ENCODE assay signal across 8 cellular contexts in the genomic region with DNA sequence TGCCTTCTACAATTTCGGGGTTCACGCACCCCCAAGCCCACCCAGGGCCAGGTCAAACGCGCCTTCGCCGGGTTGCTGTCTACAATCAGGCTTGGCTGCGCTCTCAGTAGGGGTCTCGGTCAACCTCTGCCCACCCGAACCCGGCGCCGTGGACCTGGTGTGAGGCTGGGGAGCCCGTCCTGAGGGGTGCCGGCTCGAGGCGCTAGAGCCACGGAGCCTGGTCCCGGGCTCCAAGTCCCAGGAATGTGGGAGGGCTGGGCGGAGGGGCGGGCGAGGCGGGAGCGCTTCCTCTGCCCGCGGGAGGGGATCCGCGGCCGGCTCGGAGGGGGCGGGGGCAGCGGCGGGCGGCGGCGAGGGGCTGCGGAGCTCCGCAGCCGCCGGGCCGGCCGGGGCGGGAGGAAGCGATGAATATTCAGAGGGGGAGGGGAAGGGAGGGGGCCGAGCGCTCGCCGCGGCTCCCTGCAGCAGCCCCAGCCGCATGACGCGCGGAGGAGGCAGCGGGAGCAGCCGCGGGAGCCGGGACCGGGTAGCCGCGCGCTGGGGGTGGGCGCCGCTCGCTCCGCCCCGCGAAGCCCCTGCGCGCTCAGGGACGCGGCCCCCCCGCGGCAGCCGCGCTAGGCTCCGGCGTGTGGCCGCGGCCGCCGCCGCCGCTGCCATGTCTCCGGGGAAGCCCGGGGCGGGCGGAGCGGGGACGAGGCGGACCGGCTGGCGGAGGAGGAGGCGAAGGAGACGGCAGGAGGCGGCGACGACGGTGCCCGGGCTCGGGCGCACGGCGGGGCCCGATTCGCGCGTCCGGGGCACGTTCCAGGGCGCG. TPM values are rescaled to one million over a fixed set of nuclear protein-coding genes. Genes with fewer than 3 reads are reported as not detected.
DNase-seq lines count a peak whose midpoint lies in the region; ATAC-seq lines count a peak whose summit lies in the region.

A gene (plus strand): TSS at position 467 of the 814 bp plus-strand sequence. CDS start 354 bp downstream, outside the sequence.

- peak; percentile 34 for ATAC-seq in HG02884 (IDR thresholded peaks at IDR 0.05; ENCODE audit: unreplicated experiment)
- ATAC-seq in activated T-cell treated with anti-CD3 and anti-CD28 coated beads, Interleukin-2, amount 50 U/mL, for 4 hours = peak; percentile 75 to 81
- peak; percentile 8 for ATAC-seq in esophagus mucosa

- H3K27ac Mint-ChIP-seq in stimulated activated naive CD8-positive, alpha-beta T cell treated with anti-CD3 and anti-CD28 coated beads, Interleukin-15, Interleukin-2, amounts not matched to agents 100 ng/mL and 50 ng/mL, for 24 hours = peak within 1 kb of the TSS; percentile 38

- peak within 1 kb of the TSS; percentile 70 to 73 for H3K4me3 ChIP-seq in mucosa of rectum (ENCODE audit: low read length in 2 of 2)

- H3K36me3 ChIP-seq in mucosa of rectum (ENCODE audit: control insufficient read depth in 2 of 2, insufficient read depth in 2 of 2, low read length in 2 of 2) = no peaks in the 10 kb centered on the region

- H3K4me1 Mint-ChIP-seq in activated T-cell treated with anti-CD3 and anti-CD28 coated beads, Interleukin-2, amount 50 U/mL, for 4 hours (ENCODE audit: low read depth) = peaks cover 31% of the 10 kb centered on the region
- peaks cover 32% of the 10 kb centered on the region for H3K4me1 Mint-ChIP-seq in stimulated activated naive CD8-positive, alpha-beta T cell treated with anti-CD3 and anti-CD28 coated beads, Interleukin-15, Interleukin-2, amounts not matched to agents 100 ng/mL and 50 ng/mL, for 24 hours (ENCODE audit: low read depth)

- no peaks in the 10 kb centered on the region for H3K27me3 Mint-ChIP-seq in activated T-cell treated with anti-CD3 and anti-CD28 coated beads, Interleukin-2, amount 50 U/mL, for 4 hours (ENCODE audit: low read depth)
- peaks cover 8% of the 10 kb centered on the region for H3K27me3 Mint-ChIP-seq in stimulated activated naive CD8-positive, alpha-beta T cell treated with anti-CD3 and anti-CD28 coated beads, Interleukin-15, Interleukin-2, amounts not matched to agents 100 ng/mL and 50 ng/mL, for 24 hours

- H3K9ac ChIP-seq in mucosa of rectum (ENCODE audit: low read depth in 1 of 2, low read length in 2 of 2) = peak within 1 kb of the TSS; percentile 61 to 83

- no peaks in the 10 kb centered on the region for H3K27me3 ChIP-seq in mucosa of rectum (ENCODE audit: control insufficient read depth in 2 of 2, insufficient read depth in 2 of 2, low read length in 2 of 2)

- H3K9me3 Mint-ChIP-seq in activated T-cell treated with anti-CD3 and anti-CD28 coated beads, Interleukin-2, amount 50 U/mL, for 4 hours = no peaks in the 10 kb centered on the region
- no peaks in the 10 kb centered on the region for H3K9me3 Mint-ChIP-seq in stimulated activated naive CD8-positive, alpha-beta T cell treated with anti-CD3 and anti-CD28 coated beads, Interleukin-15, Interleukin-2, amounts not matched to agents 100 ng/mL and 50 ng/mL, for 24 hours

- H3K36me3 Mint-ChIP-seq in activated T-cell treated with anti-CD3 and anti-CD28 coated beads, Interleukin-2, amount 50 U/mL, for 4 hours (ENCODE audit: insufficient read depth) = peaks cover 5% of the 10 kb centered on the region
- H3K36me3 Mint-ChIP-seq in stimulated activated naive CD8-positive, alpha-beta T cell treated with anti-CD3 and anti-CD28 coated beads, Interleukin-15, Interleukin-2, amounts not matched to agents 100 ng/mL and 50 ng/mL, for 24 hours (ENCODE audit: low read depth) = peaks cover 17% of the 10 kb centered on the region

- H3K4me1 ChIP-seq in mucosa of rectum (ENCODE audit: control insufficient read depth in 2 of 2, insufficient read depth in 2 of 2, low read length in 2 of 2) = peaks cover 17 to 23% of the 10 kb centered on the region in 2 donors

- DNase-seq in NCI-H1436 (lab: John Stamatoyannopoulos, UW) = peak; percentile 47
- DNase-seq in NCI-H1436 treated with DMSO at 0.1 percent for 48 hours (lab: John Stamatoyannopoulos, UW) = no peak
- peak; percentile 72 for DNase-seq in NCI-H82 (lab: John Stamatoyannopoulos, UW)
- peak; percentile 56 for DNase-seq in activated T-cell treated with anti-CD3 and anti-CD28 coated beads, Interleukin-2, amount 50 U/mL, for 4 hours

- H3K9me3 ChIP-seq in mucosa of rectum (ENCODE audit: control insufficient read depth in 2 of 2, low read length in 2 of 2) = no peaks in the 10 kb centered on the region

- peak within 1 kb of the TSS; percentile 56 to 66 for H3K27ac ChIP-seq in mucosa of rectum (ENCODE audit: low read depth in 2 of 2, low read length in 2 of 2)

- H3K4me3 Mint-ChIP-seq in activated T-cell treated with anti-CD3 and anti-CD28 coated beads, Interleukin-2, amount 50 U/mL, for 4 hours = peak within 1 kb of the TSS; percentile 90
- H3K4me3 Mint-ChIP-seq in stimulated activated naive CD8-positive, alpha-beta T cell treated with anti-CD3 and anti-CD28 coated beads, Interleukin-15, Interleukin-2, amounts not matched to agents 100 ng/mL and 50 ng/mL, for 24 hours = peak within 1 kb of the TSS; percentile 89

RNA-seq across cellular contexts. Expression of the gene that starts here (rescaled TPM):
- total RNA-seq in activated T-cell treated with anti-CD3 and anti-CD28 coated beads, Interleukin-2, amount 50 U/mL, for 4 hours = 10 to 100 TPM; 13.8 to 22.3 (median 19.0) TPM
- total RNA-seq in esophagus mucosa = 2.0 TPM

Comparison
In these comparisons a context has a peak if more than half of its experiments do, and no peak if none do; other contexts are left out.
1. ATAC-seq: peak in every context shown above with its lines; median percentile 78 in activated T-cell treated with anti-CD3 and anti-CD28 coated beads, Interleukin-2, amount 50 U/mL, for 4 hours; 34 in HG02884; 8 in esophagus mucosa.